Comparison of ENCODE assay signal across 2 cellular contexts in genomic region chr10:49178489-49179471, GRCh38.
TF ChIP-seq lines count a peak whose summit lies in the region.

No MANE protein-coding gene starts in this region.

TF ChIP-seq in SK-N-SH, 30 proteins besides CTCF, POLR2A, EP300 and RAD21:
- TF ChIP-seq EZH2phosphoT487 (IDR thresholded peaks at IDR 0.05; ENCODE audit: borderline replicate concordance, low read depth), result no peak
- TF ChIP-seq RFX5 (IDR thresholded peaks at IDR 0.05; ENCODE audit: low read length), result no peak
- no peak for TF ChIP-seq REST (IDR thresholded peaks at IDR 0.05; ENCODE audit: low read depth, low read length)
- no peak for TF ChIP-seq NRF1 (IDR thresholded peaks at IDR 0.05; ENCODE audit: low read depth, low read length)

TF ChIP-seq in HEK293T, 16 proteins besides CTCF, POLR2A, EP300 and RAD21 (continued from another document):
- TF ChIP-seq L3MBTL2 (conservative IDR thresholded peaks at IDR 0.05) (no peak), ZNF384 (IDR thresholded peaks at IDR 0.05) (no peak), TARDBP (IDR thresholded peaks at IDR 0.05) (no peak)
